13 cellular contexts compared by ENCODE assay signal in the genomic region with DNA sequence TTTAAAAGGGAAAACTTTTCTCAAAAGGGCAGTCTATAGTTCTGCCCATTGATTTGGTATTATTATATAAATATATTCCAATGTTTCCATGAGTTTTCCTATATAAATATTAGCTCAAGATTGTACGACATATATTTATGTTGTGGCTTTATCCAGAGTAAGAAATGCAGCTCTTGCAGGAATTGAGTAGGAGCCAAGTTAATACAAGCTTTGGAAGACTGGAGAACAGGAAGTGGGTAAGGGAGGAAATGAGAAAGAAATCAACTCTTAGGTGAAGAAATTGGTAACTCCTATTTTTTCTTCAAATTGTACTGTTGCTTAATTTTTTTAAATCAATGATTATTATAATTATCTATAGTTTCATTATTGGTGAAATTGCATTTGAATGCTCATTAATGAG.
A peak's percentile ranks its signal among the peaks of the same experiment; 100 is the strongest.
DNase-seq lines count a peak whose midpoint lies in the region; ATAC-seq and TF ChIP-seq lines count a peak whose summit lies in the region.
"Had no signal": no experiment of that assay in that cellular context is flagged by ENCODE, and none has a peak within 500 bp of the region (broad histone marks: within the 10 kb centered on the region; RNA-seq: fewer than 3 reads in every experiment).

No MANE protein-coding gene starts in this region.

- H3K4me3 ChIP-seq in AG10803 (ENCODE audit: low read length) (no peak overlapping the region), astrocyte of the cerebellum (ENCODE audit: low read depth, low read length) (no peak overlapping the region)
- H3K4me3 ChIP-seq: cardiac muscle cell, prostate gland had no signal

- in situ Hi-C loops in astrocyte of the cerebellum (cut with HindIII; ENCODE audit: low sequenced_read_pairs) = no loop called here

- TF ChIP-seq CTCF in AG10803 (conservative IDR thresholded peaks at IDR 0.05; ENCODE audit: low read length) (no peak), astrocyte of the cerebellum (IDR thresholded peaks at IDR 0.05; ENCODE audit: low read depth, low read length, missing control alignments) (no peak), GM10266 (IDR thresholded peaks at IDR 0.05; ENCODE audit: control insufficient read depth, insufficient read depth, low read depth, missing control alignments) (no peak)

- ATAC-seq in HG02938 (IDR thresholded peaks at IDR 0.05; ENCODE audit: unreplicated experiment) (no peak), HG03457 (IDR thresholded peaks at IDR 0.05; ENCODE audit: unreplicated experiment) (no peak)
- ATAC-seq: esophagus mucosa, T-helper 17 cell had no signal

- DNase-seq in AG10803 (ENCODE audit: low read depth) (peak; percentile 67), HT1080 (ENCODE audit: low read depth) (peak; percentile 72), astrocyte of the cerebellum (ENCODE audit: low read depth) (peak; percentile 60), kidney glomerular epithelial cell (lab: John Stamatoyannopoulos, UW) (peak; percentile 3), GM10266 (ENCODE audit: extremely low spot score) (no peak)
- DNase-seq in stimulated activated naive CD4-positive, alpha-beta T cell (lab: John Stamatoyannopoulos, UW) = no peak
- DNase-seq: NCI-H2081, T-helper 17 cell had no signal

Comparison
In these comparisons a context has a peak if more than half of its experiments do, and no peak if none do; other contexts are left out.
1. DNase-seq: peak in AG10803 (single experiment), HT1080 (single experiment), astrocyte of the cerebellum (single experiment) and kidney glomerular epithelial cell (single experiment); none in stimulated activated naive CD4-positive, alpha-beta T cell (0 of 6) and GM10266 (single experiment).